In genomic region chr17:49789278-49789578, GRCh38 we compare ENCODE assay signal across 8 cellular contexts. TPM values are rescaled to one million over a fixed set of nuclear protein-coding genes. Genes with fewer than 3 reads are reported as not detected.
A peak's percentile ranks its signal among the peaks of the same experiment; 100 is the strongest.
DNase-seq lines count a peak whose midpoint lies in the region; ATAC-seq and TF ChIP-seq lines count a peak whose summit lies in the region.

No MANE protein-coding gene starts in this region.

- H3K9ac ChIP-seq in mammary epithelial cell (ENCODE audit: insufficient read depth, low read length): no peak overlapping the region

- WGBS in mammary epithelial cell (ENCODE audit: low coverage, missing lambda C conversion rate): 8% methylated on average over 6 of the region's 15 CpGs

- H4K20me1 ChIP-seq in mammary epithelial cell (ENCODE audit: insufficient read depth, low read length): no peaks in the 10 kb centered on the region

- H3K27me3 ChIP-seq in right atrium auricular region (no peaks in the 10 kb centered on the region), mammary epithelial cell (ENCODE audit: insufficient read depth, low read length) (no peaks in the 10 kb centered on the region), mononuclear cell (ENCODE audit: insufficient read depth, low read length) (no peaks in the 10 kb centered on the region), vagina (no peaks in the 10 kb centered on the region)

- dilution Hi-C loops in mammary epithelial cell (cut with HindIII; ENCODE audit: low sequenced_read_pairs): loop anchor here (5.0 kb wide), 1 partner anchor 82 kb away; the partner anchor contains the start of gene SLC35B1

- peak overlapping the region in 1 of 2 donors; percentile 35 for H3K27ac ChIP-seq in right atrium auricular region
- H3K27ac ChIP-seq in mammary epithelial cell (ENCODE audit: insufficient read depth, low read depth, low read length): no peak overlapping the region
- H3K27ac ChIP-seq in vagina: no peak overlapping the region

- ATAC-seq in Right ventricle myocardium inferior: no peak

- H2AFZ ChIP-seq in mammary epithelial cell (ENCODE audit: low read depth, low read length): peak overlapping the region; percentile 35

- no peak for DNase-seq in right atrium auricular region (ENCODE audit: low spot score)
- no peak for DNase-seq in Right ventricle myocardium inferior (ENCODE audit: missing footprints)
- DNase-seq in mammary epithelial cell: no peak
- DNase-seq in vagina (ENCODE audit: extremely low spot score in 2 of 2): no peak
- DNase-seq in HuH-7.5 (ENCODE audit: low spot score): no peak
- DNase-seq in ACHN: no peak
- DNase-seq in GM10266 (ENCODE audit: extremely low spot score): no peak

- peak overlapping the region; percentile 82 for H3K4me2 ChIP-seq in mammary epithelial cell (ENCODE audit: insufficient read depth, low read depth, low read length)

- H3K36me3 ChIP-seq in right atrium auricular region (peaks cover 22% of the 10 kb centered on the region), mammary epithelial cell (ENCODE audit: insufficient read depth, low read length) (no peaks in the 10 kb centered on the region), vagina (peaks cover 0 to 33% of the 10 kb centered on the region in 2 donors)

- TF ChIP-seq CTCF in right atrium auricular region (IDR thresholded peaks at IDR 0.05) (no peak), mammary epithelial cell (conservative IDR thresholded peaks at IDR 0.05 in 1 of 2, IDR thresholded peaks at IDR 0.05 in 1 of 2; ENCODE audit: extremely low read depth in 1 of 2, insufficient read depth in 1 of 2, low read depth in 1 of 2, low read length in 2 of 2) (no peak), vagina (IDR thresholded peaks at IDR 0.05) (no peak), GM10266 (IDR thresholded peaks at IDR 0.05; ENCODE audit: control insufficient read depth, insufficient read depth, low read depth, missing control alignments) (no peak)

- H3K4me3 ChIP-seq in right atrium auricular region (peak overlapping the region; percentile 32 to 95), mammary epithelial cell (replicated peaks in 1 of 3; ENCODE audit: insufficient read depth in 1 of 3, low read depth in 2 of 3, low read length in 3 of 3) (peak overlapping the region; percentile 53 to 60 (median 60)), mononuclear cell (ENCODE audit: low read length) (peak overlapping the region; percentile 100), vagina (peak overlapping the region; percentile 86 to 98)

- no peak for TF ChIP-seq POLR2A in vagina (IDR thresholded peaks at IDR 0.05)

- H3K9me3 ChIP-seq in right atrium auricular region (no peaks in the 10 kb centered on the region), mammary epithelial cell (replicated peaks; ENCODE audit: insufficient read depth, low read length) (no peaks in the 10 kb centered on the region), mononuclear cell (ENCODE audit: low read depth, low read length) (no peaks in the 10 kb centered on the region), vagina (no peaks in the 10 kb centered on the region)

- H3K79me2 ChIP-seq in mammary epithelial cell (ENCODE audit: insufficient read depth, low read length): peaks cover 53% of the 10 kb centered on the region

- in situ Hi-C loops in mammary epithelial cell (cut with MboI; ENCODE audit: low sequenced_read_pairs in 2 of 2) (no loop called here), ACHN (cut with HindIII; ENCODE audit: low pct_ligation_motif_present, low pct_unique_long_range_greater_than_20kb, low sequenced_read_pairs) (no loop called here)

- intact Hi-C loops in Right ventricle myocardium inferior (cut with DNase I) (loop anchor here (2.0 to 5.0 kb wide), 3 partner anchors 62 to 363 kb away; partner anchors contain the start of gene PPP1R9B), mammary epithelial cell (cut with micrococcal nuclease) (loop anchor here (2.0 kb wide), 1 partner anchor 220 kb away; no protein-coding TSS in a partner anchor), vagina (cut with DNase I) (no loop called here)

- no TSS peak for BruUV-seq in mammary epithelial cell (replicated peaks; lab: Mats Ljungman, UMichigan)

- CTCF ChIA-PET in mammary epithelial cell (lab: Charles Lee; ENCODE audit: low non-redundant PET): no interaction called here

- H3K4me1 ChIP-seq in right atrium auricular region: peaks cover 0 to 34% of the 10 kb centered on the region in 2 donors
- H3K4me1 ChIP-seq in mammary epithelial cell (ENCODE audit: insufficient read depth, low read length): peaks cover 11% of the 10 kb centered on the region
- H3K4me1 ChIP-seq in mononuclear cell (ENCODE audit: insufficient read depth, low read length): peaks cover 32% of the 10 kb centered on the region
- peaks cover 58% of the 10 kb centered on the region for H3K4me1 ChIP-seq in vagina

RNA-seq across cellular contexts. Expression of gene KAT7, which starts 0.7 kb away (rescaled TPM):
- total RNA-seq in right atrium auricular region (10 to 100 TPM; 30.5 to 38.2 TPM), Right ventricle myocardium inferior (45.4 TPM), mammary epithelial cell (10 to 100 TPM; 22.5 to 43.2 TPM), mononuclear cell (133 TPM), vagina (36.1 TPM)
- 15.7 TPM for polyA plus RNA-seq in mammary epithelial cell
- polyA minus RNA-seq in mammary epithelial cell: 54.0 TPM

RNA-seq across cellular contexts. Expression of gene FAM117A, which starts 25.3 kb away (rescaled TPM):
- total RNA-seq in right atrium auricular region (10 to 100 TPM; 15.1 to 15.5 TPM), Right ventricle myocardium inferior (10.3 TPM), mammary epithelial cell (1 to 10 TPM; 2.8 to 5.9 TPM), mononuclear cell (15.7 TPM), vagina (15.7 TPM)
- 8.8 TPM for polyA plus RNA-seq in mammary epithelial cell
- 14.2 TPM for polyA minus RNA-seq in mammary epithelial cell

RNA-seq across cellular contexts. Expression of gene TAC4, which starts 58.6 kb away (rescaled TPM):
- total RNA-seq in right atrium auricular region (not detected), Right ventricle myocardium inferior (0.43 TPM), mammary epithelial cell (not detected), mononuclear cell (not detected), vagina (not detected)
- not detected for polyA plus RNA-seq in mammary epithelial cell
- polyA minus RNA-seq in mammary epithelial cell: not detected
